In the genomic region with DNA sequence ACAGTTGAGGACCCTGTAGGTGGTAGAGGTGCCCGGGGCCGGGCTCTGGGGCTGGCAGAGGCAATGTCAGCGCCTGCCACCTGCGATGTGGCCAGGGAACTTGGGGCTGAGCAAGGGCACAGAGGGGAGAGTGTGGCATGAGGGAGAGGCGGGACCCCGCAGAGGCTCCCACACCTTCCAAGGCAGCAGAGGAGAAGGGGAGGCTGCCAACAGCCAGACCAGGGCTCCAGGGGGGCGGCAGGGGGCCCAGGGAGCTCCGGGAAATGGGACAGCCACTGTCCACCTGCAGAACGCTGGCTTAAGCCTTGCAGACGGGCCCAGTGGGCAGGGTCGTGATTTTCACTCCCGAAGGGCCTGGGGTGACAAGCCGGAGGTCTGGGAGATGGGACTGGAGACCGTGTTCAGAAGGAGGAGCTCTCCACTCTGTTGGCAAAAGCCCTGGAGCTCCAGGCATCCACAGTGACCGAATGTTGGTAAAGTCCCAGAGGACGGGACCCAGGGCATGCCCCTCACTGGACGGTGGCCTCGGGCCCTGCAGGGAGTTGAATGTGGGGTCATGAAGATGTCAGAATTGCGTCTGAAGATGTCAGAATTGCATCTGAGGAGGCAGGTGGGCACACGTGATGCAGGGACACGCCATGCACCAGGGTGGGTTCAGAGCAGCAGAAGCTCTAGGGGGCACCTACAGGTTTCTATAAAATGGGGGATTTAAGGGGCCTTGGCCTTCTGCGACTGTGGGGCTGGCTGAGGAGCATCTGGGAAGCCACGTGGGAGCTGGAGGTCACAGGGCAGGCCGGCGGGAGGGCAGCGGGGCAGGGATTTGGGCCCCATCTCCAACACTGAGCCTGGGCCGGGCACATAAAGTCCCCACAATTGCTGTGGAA, we compare ENCODE assay signal across 8 cellular contexts. TPM values are rescaled to one million over a fixed set of nuclear protein-coding genes. Genes with fewer than 3 reads are reported as not detected.
DNase-seq lines count a peak whose midpoint lies in the region; ATAC-seq and TF ChIP-seq lines count a peak whose summit lies in the region.

No MANE protein-coding gene starts in this region.

- H3K27me3 ChIP-seq in ACC112 (ENCODE audit: insufficient read depth, low read length) (no peaks in the 10 kb centered on the region), body of pancreas (no peaks in the 10 kb centered on the region)

- H3K4me3 Mint-ChIP-seq in naive B cell, result peak overlapping the region; percentile 89 to 99 (median 96)

- H2AFZ ChIP-seq in ACC112 (ENCODE audit: low read length, unreplicated experiment), result no peak overlapping the region

- H3K79me2 ChIP-seq in ACC112 (ENCODE audit: control insufficient read depth, insufficient read depth, low read length, unreplicated experiment), result peaks cover 4% of the 10 kb centered on the region

- intact Hi-C loops in body of pancreas (cut with DNase I), result no loop called here

- TF ChIP-seq CTCF in body of pancreas (IDR thresholded peaks at IDR 0.05), result no peak

- ATAC-seq in body of pancreas (no peak), naive B cell (ENCODE audit: low read depth in 2 of 2) (peak; percentile 21 to 22), HG03095 (IDR thresholded peaks at IDR 0.05; ENCODE audit: unreplicated experiment) (no peak), HG02970 (IDR thresholded peaks at IDR 0.05; ENCODE audit: low FRiP score, unreplicated experiment) (no peak), GM21576 (IDR thresholded peaks at IDR 0.05; ENCODE audit: unreplicated experiment) (no peak)

- no peaks in the 10 kb centered on the region for H3K36me3 Mint-ChIP-seq in naive B cell

- H3K4me1 ChIP-seq in ACC112 (ENCODE audit: control insufficient read depth, insufficient read depth, low read length, unreplicated experiment) (peaks cover 37% of the 10 kb centered on the region), body of pancreas (peaks cover 59% of the 10 kb centered on the region)

- TF ChIP-seq EP300 in Ishikawa (IDR thresholded peaks at IDR 0.05; ENCODE audit: borderline replicate concordance), result no peak

- H3K4me3 ChIP-seq in ACC112 (ENCODE audit: low read depth, low read length) (peak overlapping the region; percentile 66), body of pancreas (no peak overlapping the region)

- no peaks in the 10 kb centered on the region for H3K27me3 Mint-ChIP-seq in naive B cell

- no peak for TF ChIP-seq RAD21 in Ishikawa (IDR thresholded peaks at IDR 0.05; ENCODE audit: low read depth)

- WGBS in body of pancreas, 2 donors, result 70 to 71% methylated on average over 6 to 24 of the region's 27 CpGs

- H3K9me3 Mint-ChIP-seq in naive B cell, result no peaks in the 10 kb centered on the region

- peak overlapping the region; percentile 100 for H3K27ac Mint-ChIP-seq in naive B cell

- H3K4me1 Mint-ChIP-seq in naive B cell, result peaks cover 54 to 91% (median 65%) of the 10 kb centered on the region in 3 donors

- DNase-seq in body of pancreas (no peak), naive B cell (no peak), hypothalamus (lab: John Stamatoyannopoulos, UW) (no peak)

- H3K9me3 ChIP-seq in body of pancreas, result no peaks in the 10 kb centered on the region

- H3K27ac ChIP-seq in ACC112 (ENCODE audit: low read depth, low read length) (peak overlapping the region; percentile 98), body of pancreas (peak overlapping the region; percentile 73 to 99 (median 92))

- TF ChIP-seq POLR2A in body of pancreas (IDR thresholded peaks at IDR 0.05), result no peak

- no peaks in the 10 kb centered on the region for H3K36me3 ChIP-seq in ACC112 (ENCODE audit: insufficient read depth, low read length)
- H3K36me3 ChIP-seq in body of pancreas (replicated peaks in 1 of 2; ENCODE audit: insufficient read depth in 1 of 2, low read depth in 2 of 2), result no peaks in the 10 kb centered on the region

TF ChIP-seq in Ishikawa, 13 proteins besides CTCF, POLR2A, EP300 and RAD21:
- TF ChIP-seq EGR1 (IDR thresholded peaks at IDR 0.05) (no peak), ZBTB7A (IDR thresholded peaks at IDR 0.05; ENCODE audit: low read depth) (0 out of 2 replicates have a peak, but pooled peaks have one; percentile 5), CEBPB (IDR thresholded peaks at IDR 0.05) (no peak)

RNA-seq across cellular contexts. Expression of a gene that starts 18.6 kb away (rescaled TPM):
- not detected for total RNA-seq in body of pancreas
- polyA plus RNA-seq in naive B cell (ENCODE audit: low read depth in 6 of 6), result 1 to 10 TPM in 2 of 6 donors, under 1 TPM in 2, not detected in 2; 0.50 to 1.5 (median 1.0) TPM

RNA-seq across cellular contexts. Expression of a gene that starts 25.3 kb away (rescaled TPM):
- total RNA-seq in body of pancreas, result 100 to 1,000 TPM in 1 of 2 donors, 10 to 100 TPM in 1; 37.6 to 116 TPM
- 10 to 100 TPM; 27.7 to 78.6 (median 63.4) TPM for polyA plus RNA-seq in naive B cell (ENCODE audit: low read depth in 6 of 6)

RNA-seq across cellular contexts. Expression of a gene that starts 34.8 kb away (rescaled TPM):
- total RNA-seq in body of pancreas, result 1 to 10 TPM; 5.4 to 6.3 TPM
- polyA plus RNA-seq in naive B cell (ENCODE audit: low read depth in 6 of 6), result 1 to 10 TPM in 1 of 6 donors, under 1 TPM in 1, not detected in 4; 0.19 to 2.2 TPM

Comparison
In these comparisons a context has a peak if more than half of its experiments do, and no peak if none do; other contexts are left out.
1. ATAC-seq: peak in naive B cell (2 of 2); none in body of pancreas (single experiment), HG03095 (single experiment), HG02970 (single experiment) and GM21576 (single experiment).